In the genomic region with DNA sequence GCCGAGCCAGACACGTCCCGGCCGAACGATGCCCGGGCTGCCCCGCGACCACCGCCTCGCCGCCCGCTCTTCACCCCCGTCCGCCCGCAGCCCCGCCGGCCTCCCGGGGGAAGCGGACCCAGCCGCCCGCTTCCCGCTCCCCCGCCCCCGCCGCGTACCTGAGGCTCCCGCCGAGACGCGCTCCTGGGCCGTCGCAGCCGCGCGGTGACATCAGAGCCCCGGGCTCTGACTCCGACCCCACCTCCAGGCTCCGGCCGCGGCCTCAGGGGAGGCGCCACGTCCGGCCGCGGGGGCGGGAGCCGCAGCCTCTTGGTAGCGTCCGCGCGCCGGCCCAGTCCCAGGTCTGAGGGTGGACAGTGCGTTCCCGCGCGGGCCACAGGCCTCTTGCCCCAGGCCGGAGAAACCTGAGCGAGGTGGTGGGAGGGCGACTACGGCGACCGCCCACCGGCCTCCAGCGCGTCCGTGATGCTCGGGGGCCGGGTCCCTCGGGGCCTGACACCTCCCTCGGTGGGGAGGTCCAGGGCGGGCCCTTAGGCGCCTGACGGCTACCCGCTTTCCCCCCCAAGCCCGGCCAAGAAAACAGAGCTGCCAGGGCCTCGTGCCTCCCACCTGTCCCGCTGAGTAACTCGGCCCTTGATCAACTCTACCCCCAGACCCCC, we compare ENCODE assay signal across 8 cellular contexts. TPM values are rescaled to one million over a fixed set of nuclear protein-coding genes. Genes with fewer than 3 reads are reported as not detected.
DNase-seq lines count a peak whose midpoint lies in the region; ATAC-seq, FAIRE-seq and TF ChIP-seq lines count a peak whose summit lies in the region.

A gene with protein sequence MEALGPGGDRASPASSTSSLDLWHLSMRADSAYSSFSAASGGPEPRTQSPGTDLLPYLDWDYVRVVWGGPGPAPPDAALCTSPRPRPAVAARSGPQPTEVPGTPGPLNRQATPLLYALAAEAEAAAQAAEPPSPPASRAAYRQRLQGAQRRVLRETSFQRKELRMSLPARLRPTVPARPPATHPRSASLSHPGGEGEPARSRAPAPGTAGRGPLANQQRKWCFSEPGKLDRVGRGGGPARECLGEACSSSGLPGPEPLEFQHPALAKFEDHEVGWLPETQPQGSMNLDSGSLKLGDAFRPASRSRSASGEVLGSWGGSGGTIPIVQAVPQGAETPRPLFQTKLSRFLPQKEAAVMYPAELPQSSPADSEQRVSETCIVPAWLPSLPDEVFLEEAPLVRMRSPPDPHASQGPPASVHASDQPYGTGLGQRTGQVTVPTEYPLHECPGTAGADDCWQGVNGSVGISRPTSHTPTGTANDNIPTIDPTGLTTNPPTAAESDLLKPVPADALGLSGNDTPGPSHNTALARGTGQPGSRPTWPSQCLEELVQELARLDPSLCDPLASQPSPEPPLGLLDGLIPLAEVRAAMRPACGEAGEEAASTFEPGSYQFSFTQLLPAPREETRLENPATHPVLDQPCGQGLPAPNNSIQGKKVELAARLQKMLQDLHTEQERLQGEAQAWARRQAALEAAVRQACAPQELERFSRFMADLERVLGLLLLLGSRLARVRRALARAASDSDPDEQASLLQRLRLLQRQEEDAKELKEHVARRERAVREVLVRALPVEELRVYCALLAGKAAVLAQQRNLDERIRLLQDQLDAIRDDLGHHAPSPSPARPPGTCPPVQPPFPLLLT (minus strand): TSS at position 212 of the 659 bp plus-strand sequence. CDS start 4,507 bp downstream, outside the sequence.

- peak within 1 kb of the TSS; percentile 86 for H3K4me3 Mint-ChIP-seq in stimulated activated naive CD8-positive, alpha-beta T cell treated with anti-CD3 and anti-CD28 coated beads, Interleukin-15, Interleukin-2, amounts not matched to agents 100 ng/mL and 50 ng/mL, for 24 hours

- intact Hi-C loops in kidney (cut with DNase I): no loop called here

- H4K20me1 ChIP-seq in OCI-LY3 (ENCODE audit: insufficient read depth, low read length): no peaks in the 10 kb centered on the region

- H3K27ac ChIP-seq in OCI-LY3 (ENCODE audit: low read length): no peak within 1 kb of the TSS
- H3K27ac ChIP-seq in kidney (ENCODE audit: low read depth in 2 of 2, low read length in 2 of 2): peak within 1 kb of the TSS; percentile 75 to 76

- H3K36me3 ChIP-seq in OCI-LY3 (replicated peaks; ENCODE audit: low read depth, low read length): no peaks in the 10 kb centered on the region
- no peaks in the 10 kb centered on the region for H3K36me3 ChIP-seq in bronchial epithelial cell (ENCODE audit: control insufficient read depth, insufficient read depth, low read length)
- no peaks in the 10 kb centered on the region for H3K36me3 ChIP-seq in kidney (ENCODE audit: control insufficient read depth in 1 of 2, insufficient read depth in 2 of 2, low read length in 2 of 2)

- no peaks in the 10 kb centered on the region for H3K27me3 ChIP-seq in OCI-LY3 (ENCODE audit: low read depth, low read length)
- no peaks in the 10 kb centered on the region for H3K27me3 ChIP-seq in bronchial epithelial cell (ENCODE audit: control insufficient read depth, insufficient read depth, low read length)

- H2AFZ ChIP-seq in OCI-LY3 (ENCODE audit: low read depth, low read length): peak within 1 kb of the TSS; percentile 81

- peak within 1 kb of the TSS; percentile 78 for H3K27ac Mint-ChIP-seq in stimulated activated naive CD8-positive, alpha-beta T cell treated with anti-CD3 and anti-CD28 coated beads, Interleukin-15, Interleukin-2, amounts not matched to agents 100 ng/mL and 50 ng/mL, for 24 hours

- peaks cover 48% of the 10 kb centered on the region for H3K27me3 Mint-ChIP-seq in stimulated activated naive CD8-positive, alpha-beta T cell treated with anti-CD3 and anti-CD28 coated beads, Interleukin-15, Interleukin-2, amounts not matched to agents 100 ng/mL and 50 ng/mL, for 24 hours

- DNase-seq in CMK (ENCODE audit: low read depth): peak; percentile 41
- DNase-seq in bronchial epithelial cell (ENCODE audit: low read depth): no peak
- peak; percentile 85 for DNase-seq in kidney
- no peak for DNase-seq in foreskin melanocyte

- no peaks in the 10 kb centered on the region for H3K9me3 Mint-ChIP-seq in stimulated activated naive CD8-positive, alpha-beta T cell treated with anti-CD3 and anti-CD28 coated beads, Interleukin-15, Interleukin-2, amounts not matched to agents 100 ng/mL and 50 ng/mL, for 24 hours

- peaks cover 11% of the 10 kb centered on the region for H3K4me1 Mint-ChIP-seq in stimulated activated naive CD8-positive, alpha-beta T cell treated with anti-CD3 and anti-CD28 coated beads, Interleukin-15, Interleukin-2, amounts not matched to agents 100 ng/mL and 50 ng/mL, for 24 hours (ENCODE audit: low read depth)

- FAIRE-seq in bronchial epithelial cell (lab: Jason Lieb, UNC) (no peak), kidney (lab: Jason Lieb, UNC) (no peak)

- H3K9ac ChIP-seq in OCI-LY3 (ENCODE audit: low read length) (peak within 1 kb of the TSS; percentile 72), kidney (ENCODE audit: low read length in 2 of 2) (peak within 1 kb of the TSS; percentile 60 to 73)

- H3K4me3 ChIP-seq in OCI-LY3 (ENCODE audit: low read length): peak within 1 kb of the TSS; percentile 90
- H3K4me3 ChIP-seq in bronchial epithelial cell (ENCODE audit: low read depth, low read length): peak within 1 kb of the TSS; percentile 53
- H3K4me3 ChIP-seq in kidney (ENCODE audit: low read length in 2 of 2): peak within 1 kb of the TSS; percentile 49 to 77

- TF ChIP-seq CTCF in OCI-LY3 (IDR thresholded peaks at IDR 0.05; ENCODE audit: low read depth, low read length) (no peak), bronchial epithelial cell (IDR thresholded peaks at IDR 0.05; ENCODE audit: insufficient read depth, low read length, severe bottlenecking) (no peak), kidney (IDR thresholded peaks at IDR 0.05; ENCODE audit: borderline replicate concordance, extremely low read depth, insufficient read depth) (no peak)

- H3K9me3 ChIP-seq in OCI-LY3 (ENCODE audit: insufficient read depth, low read length) (no peaks in the 10 kb centered on the region), kidney (ENCODE audit: control insufficient read depth in 1 of 2, low read length in 2 of 2) (no peaks in the 10 kb centered on the region)

- H3K79me2 ChIP-seq in OCI-LY3 (ENCODE audit: low read length): no peaks in the 10 kb centered on the region

- H3K4me2 ChIP-seq in OCI-LY3 (ENCODE audit: low read length): peak within 1 kb of the TSS; percentile 70

- H3K4me1 ChIP-seq in OCI-LY3 (ENCODE audit: low read length): 0 out of 2 replicates have a peak, but pooled peaks cover 3% of the 10 kb centered on the region
- peaks cover 5 to 12% of the 10 kb centered on the region in 2 donors for H3K4me1 ChIP-seq in kidney (ENCODE audit: control insufficient read depth in 1 of 2, insufficient read depth in 1 of 2, low read depth in 1 of 2, low read length in 2 of 2)

- ATAC-seq in GM18907 (IDR thresholded peaks at IDR 0.05; ENCODE audit: unreplicated experiment): peak; percentile 75
- peak; percentile 56 for ATAC-seq in HG03039 (IDR thresholded peaks at IDR 0.05; ENCODE audit: unreplicated experiment)

- no peaks in the 10 kb centered on the region for H3K36me3 Mint-ChIP-seq in stimulated activated naive CD8-positive, alpha-beta T cell treated with anti-CD3 and anti-CD28 coated beads, Interleukin-15, Interleukin-2, amounts not matched to agents 100 ng/mL and 50 ng/mL, for 24 hours (ENCODE audit: low read depth)

RNA-seq across cellular contexts. Expression of the gene that starts here (rescaled TPM):
- total RNA-seq in bronchial epithelial cell (0.79 and 1.4 TPM in 2 replicates), kidney (13.4 TPM)
- 7.8 TPM for polyA plus RNA-seq in kidney (ENCODE audit: insufficient read depth, low read depth, low replicate concordance)

Comparison
In these comparisons a context has a peak if more than half of its experiments do, and no peak if none do; other contexts are left out.
1. DNase-seq: peak in CMK (single experiment) and kidney (single experiment); none in bronchial epithelial cell (single experiment) and foreskin melanocyte (single experiment).
2. Peak in every context shown above with its lines, with median percentiles within 50 percentile points of each other: H3K4me3 ChIP-seq.